ENCODE assay signal across 8 cellular contexts in the genomic region with DNA sequence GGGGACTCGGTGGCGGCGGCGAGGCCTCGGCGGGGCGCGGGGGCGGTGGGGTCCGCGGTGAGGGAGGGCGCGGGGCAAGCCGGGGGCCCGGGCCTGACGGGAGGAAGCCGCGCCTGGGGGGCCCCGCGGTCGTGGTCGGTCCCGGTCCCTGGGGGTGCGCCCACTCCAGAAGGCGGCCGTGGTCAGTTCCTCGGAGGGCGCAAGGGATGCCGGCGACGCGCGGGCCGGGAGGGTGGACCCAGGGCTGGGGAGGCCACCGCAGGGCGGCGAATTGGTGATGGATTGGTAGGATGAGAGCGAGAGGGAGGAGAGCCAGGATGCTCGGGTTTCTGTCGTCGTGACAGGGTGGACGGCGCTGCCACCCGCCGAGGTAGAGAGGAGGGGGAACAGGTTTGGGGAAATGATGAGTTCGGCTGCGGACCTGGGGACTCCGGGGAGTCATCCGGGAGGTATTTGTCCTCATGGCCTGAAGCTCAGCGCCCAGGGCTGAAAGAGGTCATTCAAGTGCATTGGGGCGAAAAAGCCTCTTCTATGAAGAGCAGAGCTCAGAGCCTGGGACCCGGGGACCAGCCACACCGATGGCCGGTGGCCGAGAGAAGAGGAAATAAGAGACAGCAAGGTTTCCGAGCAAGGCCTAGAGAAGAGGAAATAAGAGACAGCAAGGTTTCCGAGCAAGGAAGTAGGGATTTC. TPM values are rescaled to one million over a fixed set of nuclear protein-coding genes. Genes with fewer than 3 reads are reported as not detected.
DNase-seq lines count a peak whose midpoint lies in the region; ATAC-seq, FAIRE-seq and TF ChIP-seq lines count a peak whose summit lies in the region.

No MANE protein-coding gene starts in this region.

- CTCF ChIA-PET in K562 (lab: Yijun Ruan, JAX; ENCODE audit: low intra/inter-chr PET ratio), result no interaction called here

- H3K79me2 ChIP-seq in K562 (ENCODE audit: control insufficient read depth, insufficient read depth, low read length), result peaks cover 17% of the 10 kb centered on the region; the same call in 2 of the 3 replicates

- peak overlapping the region; percentile 83 for H3K4me2 ChIP-seq in K562 (ENCODE audit: insufficient read depth, low read length)

- in situ Hi-C loops in K562 (cut with MboI), result no loop called here

- ATAC-seq in GM21360 (IDR thresholded peaks at IDR 0.05; ENCODE audit: unreplicated experiment) (peak; percentile 29), K562 (peak; percentile 67)

- H4K20me1 ChIP-seq in K562 (replicated peaks; ENCODE audit: control insufficient read depth, insufficient read depth, low read length), result no peaks in the 10 kb centered on the region

- TF ChIP-seq RAD21 in K562 (CRISPR knock-in tag; conservative IDR thresholded peaks at IDR 0.05 in 1 of 2, IDR thresholded peaks at IDR 0.05 in 1 of 2), result no peak

- H3K27me3 ChIP-seq in K562 (ENCODE audit: control insufficient read depth in 2 of 2, insufficient read depth in 2 of 2, low read length in 2 of 2) (no peaks in the 10 kb centered on the region), sigmoid colon (no peaks in the 10 kb centered on the region)

- TF ChIP-seq POLR2A in K562 (conservative IDR thresholded peaks at IDR 0.05), result no peak
- no peak for TF ChIP-seq POLR2A in sigmoid colon (IDR thresholded peaks at IDR 0.05)

- TF ChIP-seq CTCF in D721Med (IDR thresholded peaks at IDR 0.05; ENCODE audit: insufficient read depth, missing control alignments), result no peak
- TF ChIP-seq CTCF in K562 (IDR thresholded peaks at IDR 0.05 in 2 of 3, conservative IDR thresholded peaks at IDR 0.05 in 1 of 3; ENCODE audit: insufficient read depth in 2 of 3, low read depth in 1 of 3, low read length in 3 of 3), result no peak
- no peak for TF ChIP-seq CTCF in sigmoid colon (IDR thresholded peaks at IDR 0.05)

- no peaks in the 10 kb centered on the region for H3K9me1 ChIP-seq in K562 (ENCODE audit: control insufficient read depth, insufficient read depth, low read length)

- FAIRE-seq in D721Med (lab: Jason Lieb, UNC) (no peak), K562 (lab: Jason Lieb, UNC) (no peak)

- no TSS peak for BruUV-seq in K562 (replicated peaks; lab: Mats Ljungman, UMichigan)

- H3K27ac ChIP-seq in K562 (ENCODE audit: extremely low read depth, low read depth, low read length) (peak overlapping the region; percentile 49; the same call in 2 of the 3 replicates), sigmoid colon (peak overlapping the region; percentile 76 to 85 (median 83))

- H3K4me3 ChIP-seq in K562, result peak overlapping the region; percentile 63
- peak overlapping the region; percentile 72 for H3K4me3 ChIP-seq in iPS-11a (ENCODE audit: low read depth, low read length)
- peak overlapping the region; percentile 60 to 82 (median 74) for H3K4me3 ChIP-seq in sigmoid colon

- TF ChIP-seq EP300 in K562 (IDR thresholded peaks at IDR 0.05; ENCODE audit: low read length), result no peak
- TF ChIP-seq EP300 in sigmoid colon (IDR thresholded peaks at IDR 0.05), result no peak

- H3K9ac ChIP-seq in K562 (ENCODE audit: insufficient read depth in 1 of 2, low read depth in 2 of 2, low read length in 2 of 2), result peak overlapping the region; percentile 63 to 92

- H3K36me3 ChIP-seq in K562 (ENCODE audit: control insufficient read depth, insufficient read depth, low read length) (no peaks in the 10 kb centered on the region), sigmoid colon (peaks cover 0 to 5% (median 1%) of the 10 kb centered on the region in 4 donors)

- intact Hi-C loops in K562 (cut with micrococcal nuclease), result no loop called here
- intact Hi-C loops in sigmoid colon (cut with DNase I), result no loop called here

- POLR2A ChIA-PET in K562 (lab: Yijun Ruan, JAX), result interaction anchor here (0.6 to 1.9 kb wide), 4 partner anchors 18 to 835 kb away, joined by 3 to 5 read pairs (median 4); a partner anchor contains a TSS

- H2AFZ ChIP-seq in K562 (ENCODE audit: low read depth, low read length), result peak overlapping the region; percentile 80

- WGBS in K562 (ENCODE audit: insufficient coverage, low coverage, missing lambda C conversion rate), result 2% methylated on average over 18 of the region's 57 CpGs
- 1% methylated on average over 57 of the region's 57 CpGs for WGBS in sigmoid colon, 2 donors

- no peaks in the 10 kb centered on the region for H3K9me3 ChIP-seq in K562 (replicated peaks; ENCODE audit: control insufficient read depth, insufficient read depth, low read depth, low read length)
- H3K9me3 ChIP-seq in sigmoid colon, result no peaks in the 10 kb centered on the region

- H3K4me1 ChIP-seq in K562 (replicated peaks in 1 of 2; ENCODE audit: control insufficient read depth in 2 of 2, insufficient read depth in 2 of 2, low read length in 2 of 2), result peaks cover 15 to 23% of the 10 kb centered on the region in 2 experiments; a peak in 4 of 5 replicates
- H3K4me1 ChIP-seq in sigmoid colon, result peaks cover 0 to 15% (median 13%) of the 10 kb centered on the region in 4 donors

- DNase-seq in D721Med (ENCODE audit: insufficient read length, low spot score) (peak; percentile 25), HS-5 (ENCODE audit: low read depth) (peak; percentile 9), T-helper 1 cell (peak; percentile 9 to 37 (median 11)), K562 (ENCODE audit: extremely low read depth in 1 of 4, low spot score in 3 of 4) (peak; percentile 41 to 68 (median 60)), sigmoid colon (peak; percentile 65), mesenteric fat pad (ENCODE audit: low spot score) (no peak)

TF ChIP-seq in K562, 482 proteins besides CTCF, POLR2A, EP300 and RAD21 (continues in another document):
- TF ChIP-seq FOXP1 (CRISPR knock-in tag; IDR thresholded peaks at IDR 0.05) (0 out of 2 replicates have a peak, but pooled peaks have one; percentile 41), ZFX (CRISPR knock-in tag; IDR thresholded peaks at IDR 0.05) (peak; percentile 10; the same call in 1 of the 2 replicates), MXI1 (IDR thresholded peaks at IDR 0.05; ENCODE audit: low read depth, low read length) (no peak), BHLHE40 (IDR thresholded peaks at IDR 0.05; ENCODE audit: low read length) (no peak), POLR3A (IDR thresholded peaks at IDR 0.05; ENCODE audit: borderline replicate concordance, extremely low read depth, insufficient read depth, insufficient read length) (no peak), ZNF175 (CRISPR knock-in tag; IDR thresholded peaks at IDR 0.05; ENCODE audit: low read depth) (no peak)
- TF ChIP-seq, protein P1, sequence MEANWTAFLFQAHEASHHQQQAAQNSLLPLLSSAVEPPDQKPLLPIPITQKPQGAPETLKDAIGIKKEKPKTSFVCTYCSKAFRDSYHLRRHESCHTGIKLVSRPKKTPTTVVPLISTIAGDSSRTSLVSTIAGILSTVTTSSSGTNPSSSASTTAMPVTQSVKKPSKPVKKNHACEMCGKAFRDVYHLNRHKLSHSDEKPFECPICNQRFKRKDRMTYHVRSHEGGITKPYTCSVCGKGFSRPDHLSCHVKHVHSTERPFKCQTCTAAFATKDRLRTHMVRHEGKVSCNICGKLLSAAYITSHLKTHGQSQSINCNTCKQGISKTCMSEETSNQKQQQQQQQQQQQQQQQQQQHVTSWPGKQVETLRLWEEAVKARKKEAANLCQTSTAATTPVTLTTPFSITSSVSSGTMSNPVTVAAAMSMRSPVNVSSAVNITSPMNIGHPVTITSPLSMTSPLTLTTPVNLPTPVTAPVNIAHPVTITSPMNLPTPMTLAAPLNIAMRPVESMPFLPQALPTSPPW (CRISPR knock-in tag; IDR thresholded peaks at IDR 0.05), result peak; percentile 64

RNA-seq across cellular contexts. Expression of a gene that starts 0.5 kb away (rescaled TPM):
- total RNA-seq in K562 (2011; cell fraction: chromatin; rRNA removed; ENCODE audit: low replicate concordance), result 2.5 and 10.5 TPM in 2 replicates
- 2.8 and 3.4 TPM in 2 replicates for total RNA-seq in K562 (2011; cell fraction: nucleolus; rRNA removed)
- total RNA-seq in K562 (2011; cell fraction: nucleoplasm; rRNA removed), result 5.0 and 13.4 TPM in 2 replicates
- total RNA-seq in K562 (2014; rRNA removed) (15.3 and 15.6 TPM in 2 replicates), K562 (2014; rRNA removed; fragmentation: Illumina TruSeq; extraction: Trizol) (28.0 and 28.3 TPM in 2 replicates), K562 (2015; rRNA removed; fragmentation: Illumina TruSeq; extraction: Trizol) (25.0 and 26.3 TPM in 2 replicates), K562 (2021) (13.1 and 16.3 TPM in 2 replicates), sigmoid colon (100 to 1,000 TPM in 1 of 4 donors, 10 to 100 TPM in 3; 61.0 to 104 (median 79.9) TPM), mesenteric fat pad (59.8 TPM)
- polyA plus RNA-seq in K562 (2011; rRNA removed) (30.3 and 37.8 TPM in 2 replicates), K562 (2014; fragmentation: Illumina TruSeq; extraction: Trizol) (24.2 and 28.4 TPM in 2 replicates), K562 (2014; fragmentation: Nextera tagmentation; extraction: Ambion mirVana) (10 to 100 TPM; 32.6 to 35.3 TPM), K562 (2014; rRNA removed) (32.1 and 34.3 TPM in 2 replicates), sigmoid colon (10 to 100 TPM; 32.3 to 76.3 (median 55.9) TPM)
- polyA plus RNA-seq in K562 (2011; cell fraction: cytosol; rRNA removed), result 12.9 and 20.7 TPM in 2 replicates
- 4.8 and 7.1 TPM in 2 replicates for polyA plus RNA-seq in K562 (2011; cell fraction: nucleus; rRNA removed)
- polyA plus RNA-seq in K562 (2012), result 24.2 and 24.8 TPM in 2 replicates
- 6.1 and 7.4 TPM in 2 replicates for polyA minus RNA-seq in K562 (2011; rRNA and poly(A)+ RNA removed)
- polyA minus RNA-seq in K562 (2011; cell fraction: cytosol; rRNA and poly(A)+ RNA removed), result 2.8 and 3.1 TPM in 2 replicates
- 1.6 and 3.2 TPM in 2 replicates for polyA minus RNA-seq in K562 (2011; cell fraction: nucleus; rRNA and poly(A)+ RNA removed)

RNA-seq across cellular contexts. Expression of a gene that starts 30.8 kb away (rescaled TPM):
- total RNA-seq in K562 (2011; cell fraction: chromatin; rRNA removed; ENCODE audit: low replicate concordance), result 5.8 and 23.0 TPM in 2 replicates
- 5.7 and 7.2 TPM in 2 replicates for total RNA-seq in K562 (2011; cell fraction: nucleolus; rRNA removed)
- 9.8 and 15.7 TPM in 2 replicates for total RNA-seq in K562 (2011; cell fraction: nucleoplasm; rRNA removed)
- 6.1 and 6.6 TPM in 2 replicates for total RNA-seq in K562 (2014; rRNA removed)
- 7.1 and 8.1 TPM in 2 replicates for total RNA-seq in K562 (2014; rRNA removed; fragmentation: Illumina TruSeq; extraction: Trizol)
- total RNA-seq in K562 (2015; rRNA removed; fragmentation: Illumina TruSeq; extraction: Trizol), result 7.0 and 8.4 TPM in 2 replicates
- total RNA-seq in K562 (2021), result 5.6 and 5.7 TPM in 2 replicates
- polyA plus RNA-seq in K562 (2011; rRNA removed), result 8.9 and 10.7 TPM in 2 replicates
- 3.0 and 3.7 TPM in 2 replicates for polyA plus RNA-seq in K562 (2011; cell fraction: cytosol; rRNA removed)
- 8.2 and 12.9 TPM in 2 replicates for polyA plus RNA-seq in K562 (2011; cell fraction: nucleus; rRNA removed)
- polyA plus RNA-seq in K562 (2012), result 6.4 and 7.7 TPM in 2 replicates
- 7.0 and 9.1 TPM in 2 replicates for polyA plus RNA-seq in K562 (2014; fragmentation: Illumina TruSeq; extraction: Trizol)
- 1 to 10 TPM; 3.7 to 4.4 TPM for polyA plus RNA-seq in K562 (2014; fragmentation: Nextera tagmentation; extraction: Ambion mirVana)
- 8.4 and 11.2 TPM in 2 replicates for polyA plus RNA-seq in K562 (2014; rRNA removed)
- polyA minus RNA-seq in K562 (2011; rRNA and poly(A)+ RNA removed), result 3.7 and 4.6 TPM in 2 replicates
- polyA minus RNA-seq in K562 (2011; cell fraction: cytosol; rRNA and poly(A)+ RNA removed), result 1.1 and 1.7 TPM in 2 replicates
- 3.9 and 6.0 TPM in 2 replicates for polyA minus RNA-seq in K562 (2011; cell fraction: nucleus; rRNA and poly(A)+ RNA removed)
- total RNA-seq in sigmoid colon, result 10 to 100 TPM in 1 of 4 donors, 1 to 10 TPM in 3; 7.4 to 11.5 (median 9.1) TPM
- polyA plus RNA-seq in sigmoid colon, result 1 to 10 TPM; 1.8 to 5.7 (median 3.5) TPM
- 7.5 TPM for total RNA-seq in mesenteric fat pad
